1 cellular context compared by ENCODE assay signal in the genomic region with DNA sequence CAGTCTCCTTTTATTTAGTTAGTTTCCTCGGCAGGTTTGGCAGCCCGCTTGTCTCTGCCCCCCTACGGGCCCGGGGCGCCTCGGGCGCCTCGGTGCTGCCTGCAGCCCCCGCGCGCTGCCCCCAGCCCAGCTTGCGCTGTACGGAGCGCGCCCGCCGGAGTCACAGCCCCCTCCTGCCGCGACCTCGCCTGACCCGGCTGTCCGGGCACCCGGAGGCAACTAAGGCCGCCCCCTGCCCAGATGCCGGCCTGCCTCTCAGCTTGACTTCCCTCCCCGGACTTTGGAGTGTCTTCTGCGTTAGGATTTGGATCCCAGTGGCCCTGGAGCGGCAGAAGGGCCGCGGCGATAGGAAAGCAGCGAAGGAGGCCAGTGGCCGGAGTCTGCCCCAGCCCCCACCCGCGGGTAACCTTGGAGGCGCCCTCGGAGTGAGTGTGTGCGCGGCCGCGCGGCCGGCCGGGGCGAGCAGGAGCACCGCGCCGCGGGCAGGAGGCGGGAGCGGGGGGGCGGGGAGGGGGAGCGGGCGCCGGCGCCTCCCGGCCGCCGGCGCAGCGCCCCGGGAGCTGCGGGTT.
TF ChIP-seq lines count a peak whose summit lies in the region.

No MANE protein-coding gene starts in this region.

TF ChIP-seq in HepG2, 621 proteins besides CTCF, POLR2A, EP300 and RAD21 (continued from another document and continues in another):
- TF ChIP-seq, protein P1, sequence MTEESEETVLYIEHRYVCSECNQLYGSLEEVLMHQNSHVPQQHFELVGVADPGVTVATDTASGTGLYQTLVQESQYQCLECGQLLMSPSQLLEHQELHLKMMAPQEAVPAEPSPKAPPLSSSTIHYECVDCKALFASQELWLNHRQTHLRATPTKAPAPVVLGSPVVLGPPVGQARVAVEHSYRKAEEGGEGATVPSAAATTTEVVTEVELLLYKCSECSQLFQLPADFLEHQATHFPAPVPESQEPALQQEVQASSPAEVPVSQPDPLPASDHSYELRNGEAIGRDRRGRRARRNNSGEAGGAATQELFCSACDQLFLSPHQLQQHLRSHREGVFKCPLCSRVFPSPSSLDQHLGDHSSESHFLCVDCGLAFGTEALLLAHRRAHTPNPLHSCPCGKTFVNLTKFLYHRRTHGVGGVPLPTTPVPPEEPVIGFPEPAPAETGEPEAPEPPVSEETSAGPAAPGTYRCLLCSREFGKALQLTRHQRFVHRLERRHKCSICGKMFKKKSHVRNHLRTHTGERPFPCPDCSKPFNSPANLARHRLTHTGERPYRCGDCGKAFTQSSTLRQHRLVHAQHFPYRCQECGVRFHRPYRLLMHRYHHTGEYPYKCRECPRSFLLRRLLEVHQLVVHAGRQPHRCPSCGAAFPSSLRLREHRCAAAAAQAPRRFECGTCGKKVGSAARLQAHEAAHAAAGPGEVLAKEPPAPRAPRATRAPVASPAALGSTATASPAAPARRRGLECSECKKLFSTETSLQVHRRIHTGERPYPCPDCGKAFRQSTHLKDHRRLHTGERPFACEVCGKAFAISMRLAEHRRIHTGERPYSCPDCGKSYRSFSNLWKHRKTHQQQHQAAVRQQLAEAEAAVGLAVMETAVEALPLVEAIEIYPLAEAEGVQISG (CRISPR knock-in tag; IDR thresholded peaks at IDR 0.05), result peak; percentile 55; the same call in 1 of the 2 replicates
- TF ChIP-seq NPAS2 (CRISPR knock-in tag; IDR thresholded peaks at IDR 0.05; ENCODE audit: borderline replicate concordance) (no peak), RXRB (CRISPR knock-in tag; IDR thresholded peaks at IDR 0.05; ENCODE audit: borderline replicate concordance) (peak; percentile 86), RCOR2 (CRISPR knock-in tag; IDR thresholded peaks at IDR 0.05) (no peak), ZNF614 (CRISPR knock-in tag; IDR thresholded peaks at IDR 0.05; ENCODE audit: borderline replicate concordance) (peak; percentile 55; the same call in 1 of the 2 replicates), CBX1 (IDR thresholded peaks at IDR 0.05; ENCODE audit: low read depth) (no peak), SOX5 (CRISPR knock-in tag; IDR thresholded peaks at IDR 0.05; ENCODE audit: borderline replicate concordance) (no peak), SSRP1 (CRISPR knock-in tag; IDR thresholded peaks at IDR 0.05) (no peak), ZNF451 (CRISPR knock-in tag; IDR thresholded peaks at IDR 0.05) (no peak), FOXM1 (CRISPR knock-in tag; IDR thresholded peaks at IDR 0.05) (no peak), KDM4B (CRISPR knock-in tag; IDR thresholded peaks at IDR 0.05) (0 out of 2 replicates have a peak, but pooled peaks have one; percentile 25), HOXA7 (CRISPR knock-in tag; IDR thresholded peaks at IDR 0.05) (no peak), HNRNPL (IDR thresholded peaks at IDR 0.05; ENCODE audit: low read depth, low read length) (no peak), TAF15 (IDR thresholded peaks at IDR 0.05; ENCODE audit: low read depth, low read length, poor library complexity, severe bottlenecking) (no peak), ZNF432 (CRISPR knock-in tag; IDR thresholded peaks at IDR 0.05; ENCODE audit: borderline replicate concordance) (no peak), HOXA3 (CRISPR knock-in tag; IDR thresholded peaks at IDR 0.05) (peak; percentile 34; the same call in 1 of the 2 replicates), KMT2A (CRISPR knock-in tag; IDR thresholded peaks at IDR 0.05) (peak; percentile 56; the same call in 1 of the 2 replicates), ZSCAN29 (CRISPR knock-in tag; conservative IDR thresholded peaks at IDR 0.05) (no peak), ZNF232 (CRISPR knock-in tag; IDR thresholded peaks at IDR 0.05; ENCODE audit: borderline replicate concordance) (no peak), GABPB1 (CRISPR knock-in tag; IDR thresholded peaks at IDR 0.05) (peak; percentile 49; the same call in 1 of the 2 replicates), ZNF329 (CRISPR knock-in tag; IDR thresholded peaks at IDR 0.05; ENCODE audit: low read depth) (no peak), ZNF441 (CRISPR knock-in tag; IDR thresholded peaks at IDR 0.05; ENCODE audit: borderline replicate concordance) (0 out of 2 replicates have a peak, but pooled peaks have one; percentile 27), ZNF766 (CRISPR knock-in tag; IDR thresholded peaks at IDR 0.05; ENCODE audit: borderline replicate concordance) (no peak; the same call in 1 of the 2 replicates), PLRG1 (conservative IDR thresholded peaks at IDR 0.05) (no peak), ZNF619 (CRISPR knock-in tag; IDR thresholded peaks at IDR 0.05) (no peak), ZNF44 (CRISPR knock-in tag; IDR thresholded peaks at IDR 0.05) (no peak), ZNF557 (CRISPR knock-in tag; IDR thresholded peaks at IDR 0.05) (no peak)
- TF ChIP-seq, protein P2, sequence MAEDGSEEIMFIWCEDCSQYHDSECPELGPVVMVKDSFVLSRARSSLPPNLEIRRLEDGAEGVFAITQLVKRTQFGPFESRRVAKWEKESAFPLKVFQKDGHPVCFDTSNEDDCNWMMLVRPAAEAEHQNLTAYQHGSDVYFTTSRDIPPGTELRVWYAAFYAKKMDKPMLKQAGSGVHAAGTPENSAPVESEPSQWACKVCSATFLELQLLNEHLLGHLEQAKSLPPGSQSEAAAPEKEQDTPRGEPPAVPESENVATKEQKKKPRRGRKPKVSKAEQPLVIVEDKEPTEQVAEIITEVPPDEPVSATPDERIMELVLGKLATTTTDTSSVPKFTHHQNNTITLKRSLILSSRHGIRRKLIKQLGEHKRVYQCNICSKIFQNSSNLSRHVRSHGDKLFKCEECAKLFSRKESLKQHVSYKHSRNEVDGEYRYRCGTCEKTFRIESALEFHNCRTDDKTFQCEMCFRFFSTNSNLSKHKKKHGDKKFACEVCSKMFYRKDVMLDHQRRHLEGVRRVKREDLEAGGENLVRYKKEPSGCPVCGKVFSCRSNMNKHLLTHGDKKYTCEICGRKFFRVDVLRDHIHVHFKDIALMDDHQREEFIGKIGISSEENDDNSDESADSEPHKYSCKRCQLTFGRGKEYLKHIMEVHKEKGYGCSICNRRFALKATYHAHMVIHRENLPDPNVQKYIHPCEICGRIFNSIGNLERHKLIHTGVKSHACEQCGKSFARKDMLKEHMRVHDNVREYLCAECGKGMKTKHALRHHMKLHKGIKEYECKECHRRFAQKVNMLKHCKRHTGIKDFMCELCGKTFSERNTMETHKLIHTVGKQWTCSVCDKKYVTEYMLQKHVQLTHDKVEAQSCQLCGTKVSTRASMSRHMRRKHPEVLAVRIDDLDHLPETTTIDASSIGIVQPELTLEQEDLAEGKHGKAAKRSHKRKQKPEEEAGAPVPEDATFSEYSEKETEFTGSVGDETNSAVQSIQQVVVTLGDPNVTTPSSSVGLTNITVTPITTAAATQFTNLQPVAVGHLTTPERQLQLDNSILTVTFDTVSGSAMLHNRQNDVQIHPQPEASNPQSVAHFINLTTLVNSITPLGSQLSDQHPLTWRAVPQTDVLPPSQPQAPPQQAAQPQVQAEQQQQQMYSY (CRISPR knock-in tag; IDR thresholded peaks at IDR 0.05), result no peak
- TF ChIP-seq, protein P3, sequence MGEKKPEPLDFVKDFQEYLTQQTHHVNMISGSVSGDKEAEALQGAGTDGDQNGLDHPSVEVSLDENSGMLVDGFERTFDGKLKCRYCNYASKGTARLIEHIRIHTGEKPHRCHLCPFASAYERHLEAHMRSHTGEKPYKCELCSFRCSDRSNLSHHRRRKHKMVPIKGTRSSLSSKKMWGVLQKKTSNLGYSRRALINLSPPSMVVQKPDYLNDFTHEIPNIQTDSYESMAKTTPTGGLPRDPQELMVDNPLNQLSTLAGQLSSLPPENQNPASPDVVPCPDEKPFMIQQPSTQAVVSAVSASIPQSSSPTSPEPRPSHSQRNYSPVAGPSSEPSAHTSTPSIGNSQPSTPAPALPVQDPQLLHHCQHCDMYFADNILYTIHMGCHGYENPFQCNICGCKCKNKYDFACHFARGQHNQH (CRISPR knock-in tag; IDR thresholded peaks at IDR 0.05), result no peak
- TF ChIP-seq, protein P4, sequence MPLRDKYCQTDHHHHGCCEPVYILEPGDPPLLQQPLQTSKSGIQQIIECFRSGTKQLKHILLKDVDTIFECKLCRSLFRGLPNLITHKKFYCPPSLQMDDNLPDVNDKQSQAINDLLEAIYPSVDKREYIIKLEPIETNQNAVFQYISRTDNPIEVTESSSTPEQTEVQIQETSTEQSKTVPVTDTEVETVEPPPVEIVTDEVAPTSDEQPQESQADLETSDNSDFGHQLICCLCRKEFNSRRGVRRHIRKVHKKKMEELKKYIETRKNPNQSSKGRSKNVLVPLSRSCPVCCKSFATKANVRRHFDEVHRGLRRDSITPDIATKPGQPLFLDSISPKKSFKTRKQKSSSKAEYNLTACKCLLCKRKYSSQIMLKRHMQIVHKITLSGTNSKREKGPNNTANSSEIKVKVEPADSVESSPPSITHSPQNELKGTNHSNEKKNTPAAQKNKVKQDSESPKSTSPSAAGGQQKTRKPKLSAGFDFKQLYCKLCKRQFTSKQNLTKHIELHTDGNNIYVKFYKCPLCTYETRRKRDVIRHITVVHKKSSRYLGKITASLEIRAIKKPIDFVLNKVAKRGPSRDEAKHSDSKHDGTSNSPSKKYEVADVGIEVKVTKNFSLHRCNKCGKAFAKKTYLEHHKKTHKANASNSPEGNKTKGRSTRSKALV (CRISPR knock-in tag; IDR thresholded peaks at IDR 0.05), result peak; percentile 22; the same call in 1 of the 2 replicates
- TF ChIP-seq, protein P5, sequence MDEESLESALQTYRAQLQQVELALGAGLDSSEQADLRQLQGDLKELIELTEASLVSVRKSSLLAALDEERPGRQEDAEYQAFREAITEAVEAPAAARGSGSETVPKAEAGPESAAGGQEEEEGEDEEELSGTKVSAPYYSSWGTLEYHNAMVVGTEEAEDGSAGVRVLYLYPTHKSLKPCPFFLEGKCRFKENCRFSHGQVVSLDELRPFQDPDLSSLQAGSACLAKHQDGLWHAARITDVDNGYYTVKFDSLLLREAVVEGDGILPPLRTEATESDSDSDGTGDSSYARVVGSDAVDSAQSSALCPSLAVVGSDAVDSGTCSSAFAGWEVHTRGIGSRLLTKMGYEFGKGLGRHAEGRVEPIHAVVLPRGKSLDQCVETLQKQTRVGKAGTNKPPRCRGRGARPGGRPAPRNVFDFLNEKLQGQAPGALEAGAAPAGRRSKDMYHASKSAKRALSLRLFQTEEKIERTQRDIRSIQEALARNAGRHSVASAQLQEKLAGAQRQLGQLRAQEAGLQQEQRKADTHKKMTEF (CRISPR knock-in tag; IDR thresholded peaks at IDR 0.05), result peak; percentile 61; the same call in 1 of the 2 replicates
- TF ChIP-seq, protein P6, sequence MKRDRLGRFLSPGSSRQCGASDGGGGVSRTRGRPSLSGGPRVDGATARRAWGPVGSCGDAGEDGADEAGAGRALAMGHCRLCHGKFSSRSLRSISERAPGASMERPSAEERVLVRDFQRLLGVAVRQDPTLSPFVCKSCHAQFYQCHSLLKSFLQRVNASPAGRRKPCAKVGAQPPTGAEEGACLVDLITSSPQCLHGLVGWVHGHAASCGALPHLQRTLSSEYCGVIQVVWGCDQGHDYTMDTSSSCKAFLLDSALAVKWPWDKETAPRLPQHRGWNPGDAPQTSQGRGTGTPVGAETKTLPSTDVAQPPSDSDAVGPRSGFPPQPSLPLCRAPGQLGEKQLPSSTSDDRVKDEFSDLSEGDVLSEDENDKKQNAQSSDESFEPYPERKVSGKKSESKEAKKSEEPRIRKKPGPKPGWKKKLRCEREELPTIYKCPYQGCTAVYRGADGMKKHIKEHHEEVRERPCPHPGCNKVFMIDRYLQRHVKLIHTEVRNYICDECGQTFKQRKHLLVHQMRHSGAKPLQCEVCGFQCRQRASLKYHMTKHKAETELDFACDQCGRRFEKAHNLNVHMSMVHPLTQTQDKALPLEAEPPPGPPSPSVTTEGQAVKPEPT (CRISPR knock-in tag; IDR thresholded peaks at IDR 0.05; ENCODE audit: low read depth), result no peak
- TF ChIP-seq, protein P7, sequence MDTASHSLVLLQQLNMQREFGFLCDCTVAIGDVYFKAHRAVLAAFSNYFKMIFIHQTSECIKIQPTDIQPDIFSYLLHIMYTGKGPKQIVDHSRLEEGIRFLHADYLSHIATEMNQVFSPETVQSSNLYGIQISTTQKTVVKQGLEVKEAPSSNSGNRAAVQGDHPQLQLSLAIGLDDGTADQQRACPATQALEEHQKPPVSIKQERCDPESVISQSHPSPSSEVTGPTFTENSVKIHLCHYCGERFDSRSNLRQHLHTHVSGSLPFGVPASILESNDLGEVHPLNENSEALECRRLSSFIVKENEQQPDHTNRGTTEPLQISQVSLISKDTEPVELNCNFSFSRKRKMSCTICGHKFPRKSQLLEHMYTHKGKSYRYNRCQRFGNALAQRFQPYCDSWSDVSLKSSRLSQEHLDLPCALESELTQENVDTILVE (CRISPR knock-in tag; IDR thresholded peaks at IDR 0.05), result no peak
- TF ChIP-seq, protein P8, sequence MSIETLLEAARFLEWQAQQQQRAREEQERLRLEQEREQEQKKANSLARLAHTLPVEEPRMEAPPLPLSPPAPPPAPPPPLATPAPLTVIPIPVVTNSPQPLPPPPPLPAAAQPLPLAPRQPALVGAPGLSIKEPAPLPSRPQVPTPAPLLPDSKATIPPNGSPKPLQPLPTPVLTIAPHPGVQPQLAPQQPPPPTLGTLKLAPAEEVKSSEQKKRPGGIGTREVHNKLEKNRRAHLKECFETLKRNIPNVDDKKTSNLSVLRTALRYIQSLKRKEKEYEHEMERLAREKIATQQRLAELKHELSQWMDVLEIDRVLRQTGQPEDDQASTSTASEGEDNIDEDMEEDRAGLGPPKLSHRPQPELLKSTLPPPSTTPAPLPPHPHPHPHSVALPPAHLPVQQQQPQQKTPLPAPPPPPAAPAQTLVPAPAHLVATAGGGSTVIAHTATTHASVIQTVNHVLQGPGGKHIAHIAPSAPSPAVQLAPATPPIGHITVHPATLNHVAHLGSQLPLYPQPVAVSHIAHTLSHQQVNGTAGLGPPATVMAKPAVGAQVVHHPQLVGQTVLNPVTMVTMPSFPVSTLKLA (IDR thresholded peaks at IDR 0.05), result no peak
- TF ChIP-seq, protein P9, sequence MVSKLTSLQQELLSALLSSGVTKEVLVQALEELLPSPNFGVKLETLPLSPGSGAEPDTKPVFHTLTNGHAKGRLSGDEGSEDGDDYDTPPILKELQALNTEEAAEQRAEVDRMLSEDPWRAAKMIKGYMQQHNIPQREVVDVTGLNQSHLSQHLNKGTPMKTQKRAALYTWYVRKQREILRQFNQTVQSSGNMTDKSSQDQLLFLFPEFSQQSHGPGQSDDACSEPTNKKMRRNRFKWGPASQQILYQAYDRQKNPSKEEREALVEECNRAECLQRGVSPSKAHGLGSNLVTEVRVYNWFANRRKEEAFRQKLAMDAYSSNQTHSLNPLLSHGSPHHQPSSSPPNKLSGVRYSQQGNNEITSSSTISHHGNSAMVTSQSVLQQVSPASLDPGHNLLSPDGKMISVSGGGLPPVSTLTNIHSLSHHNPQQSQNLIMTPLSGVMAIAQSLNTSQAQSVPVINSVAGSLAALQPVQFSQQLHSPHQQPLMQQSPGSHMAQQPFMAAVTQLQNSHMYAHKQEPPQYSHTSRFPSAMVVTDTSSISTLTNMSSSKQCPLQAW (CRISPR knock-in tag; IDR thresholded peaks at IDR 0.05), result no peak
